ENCODE assay signal across 10 cellular contexts in the genomic region with DNA sequence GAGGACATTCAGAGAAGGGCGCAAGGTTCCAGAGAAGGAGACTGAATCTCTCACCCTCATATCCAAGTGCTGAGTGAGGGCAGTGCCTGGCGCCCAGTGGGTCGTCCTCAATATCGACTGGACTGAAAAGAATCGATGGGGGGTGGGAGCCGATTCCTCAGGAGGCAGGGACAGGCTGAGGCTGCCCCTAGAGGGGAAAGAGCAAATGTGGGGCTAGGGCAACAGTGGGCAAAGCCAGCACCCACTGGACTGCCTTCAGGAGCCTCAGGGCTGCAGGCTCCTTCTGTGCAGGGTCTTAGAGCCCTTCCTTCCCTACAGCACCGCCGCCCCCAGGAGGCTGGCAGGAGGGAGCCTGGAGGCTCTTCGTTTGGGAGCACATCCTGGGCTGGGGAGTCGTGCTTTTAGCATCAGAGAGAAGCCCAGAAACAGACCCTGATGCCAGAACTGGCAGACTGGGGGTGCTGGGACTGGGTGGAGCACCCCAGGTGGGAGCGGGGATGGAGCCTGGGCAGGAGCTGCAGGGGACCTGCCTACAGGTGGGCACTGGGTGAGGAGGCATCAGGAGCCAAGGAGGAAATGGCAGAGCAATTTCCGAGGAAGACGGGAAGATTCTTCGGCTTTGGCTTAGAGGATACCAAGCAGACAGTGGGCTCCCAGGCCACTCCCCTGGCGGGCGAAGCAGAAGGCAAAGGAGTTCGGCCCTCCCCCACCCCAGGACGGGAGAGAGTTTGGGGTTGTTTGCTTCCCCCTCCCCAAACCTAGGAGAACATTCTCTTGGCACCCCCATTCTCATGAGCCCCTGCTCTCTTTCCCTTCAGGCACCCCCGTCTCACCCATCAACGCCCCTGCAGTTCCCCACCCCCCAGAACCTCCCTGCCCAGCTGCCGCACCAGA. TPM values are rescaled to one million over a fixed set of nuclear protein-coding genes. Genes with fewer than 3 reads are reported as not detected.
DNase-seq lines count a peak whose midpoint lies in the region; ATAC-seq and TF ChIP-seq lines count a peak whose summit lies in the region.
"Had no signal": no experiment of that assay in that cellular context is flagged by ENCODE, and none has a peak within 500 bp of the region (broad histone marks: within the 10 kb centered on the region; RNA-seq: fewer than 3 reads in every experiment).

No MANE protein-coding gene starts in this region.

- no peak for ATAC-seq in Right ventricle myocardium inferior
- ATAC-seq in activated naive CD8-positive, alpha-beta T cell treated with anti-CD3 and anti-CD28 coated beads, Interleukin-2, amount 10 ng/mL, durations not matched to agents 7 days and 5 days (ENCODE audit: low read depth) = no peak
- ATAC-seq in GM21528 (IDR thresholded peaks at IDR 0.05; ENCODE audit: low FRiP score, unreplicated experiment) = no peak
- no peak for ATAC-seq in HG02678 (IDR thresholded peaks at IDR 0.05; ENCODE audit: unreplicated experiment)

- TF ChIP-seq POLR2A in tibial nerve (IDR thresholded peaks at IDR 0.05) = no peak

- intact Hi-C loops in Right ventricle myocardium inferior (cut with DNase I) = loop anchor here (2.0 kb wide), 2 partner anchors 53 to 133 kb away; no protein-coding TSS in a partner anchor

- TF ChIP-seq EP300 in tibial nerve (IDR thresholded peaks at IDR 0.05) = no peak

- TF ChIP-seq CTCF in right atrium auricular region (IDR thresholded peaks at IDR 0.05) = no peak
- TF ChIP-seq CTCF in tibial nerve (IDR thresholded peaks at IDR 0.05) = no peak

- H3K36me3 Mint-ChIP-seq in activated naive CD8-positive, alpha-beta T cell treated with anti-CD3 and anti-CD28 coated beads, Interleukin-2, amount 10 ng/mL, durations not matched to agents 7 days and 5 days = no peaks in the 10 kb centered on the region
- no peaks in the 10 kb centered on the region for H3K36me3 Mint-ChIP-seq in immature natural killer cell

- DNase-seq in right atrium auricular region (ENCODE audit: low spot score) = no peak
- no peak for DNase-seq in Right ventricle myocardium inferior (ENCODE audit: missing footprints)
- no peak for DNase-seq in activated naive CD8-positive, alpha-beta T cell treated with anti-CD3 and anti-CD28 coated beads, Interleukin-2, amount 10 ng/mL, durations not matched to agents 7 days and 5 days
- no peak for DNase-seq in immature natural killer cell
- DNase-seq in tibial nerve (ENCODE audit: low spot score in 2 of 2) = no peak
- no peak for DNase-seq in ureter (ENCODE audit: low spot score)

- peaks cover 5% of the 10 kb centered on the region for H3K4me1 Mint-ChIP-seq in activated naive CD8-positive, alpha-beta T cell treated with anti-CD3 and anti-CD28 coated beads, Interleukin-2, amount 10 ng/mL, durations not matched to agents 7 days and 5 days
- H3K4me1 Mint-ChIP-seq in immature natural killer cell = peaks cover 9 to 10% of the 10 kb centered on the region in 2 donors

- no peaks in the 10 kb centered on the region for H3K9me3 Mint-ChIP-seq in activated naive CD8-positive, alpha-beta T cell treated with anti-CD3 and anti-CD28 coated beads, Interleukin-2, amount 10 ng/mL, durations not matched to agents 7 days and 5 days
- H3K9me3 Mint-ChIP-seq in immature natural killer cell = no peaks in the 10 kb centered on the region

- H3K27ac ChIP-seq in right atrium auricular region (peak overlapping the region; percentile 60 to 70), tibial nerve (no peak overlapping the region)
- H3K27ac ChIP-seq: SJSA1 had no signal

- H3K27me3 ChIP-seq in right atrium auricular region (no peaks in the 10 kb centered on the region), tibial nerve (peaks cover 0 to 36% of the 10 kb centered on the region in 2 donors)

- H3K4me3 Mint-ChIP-seq in activated naive CD8-positive, alpha-beta T cell treated with anti-CD3 and anti-CD28 coated beads, Interleukin-2, amount 10 ng/mL, durations not matched to agents 7 days and 5 days = peak overlapping the region; percentile 47
- H3K4me3 Mint-ChIP-seq in immature natural killer cell = peak overlapping the region; percentile 71 to 77 (median 75)

- WGBS in tibial nerve, 2 donors = 29 to 32% methylated on average over 21 of the region's 21 CpGs

- H3K27me3 Mint-ChIP-seq in activated naive CD8-positive, alpha-beta T cell treated with anti-CD3 and anti-CD28 coated beads, Interleukin-2, amount 10 ng/mL, durations not matched to agents 7 days and 5 days = peaks cover 49% of the 10 kb centered on the region
- H3K27me3 Mint-ChIP-seq in immature natural killer cell (ENCODE audit: low read depth in 3 of 3) = peaks cover 20 to 21% (median 21%) of the 10 kb centered on the region in 3 donors

- H3K27ac Mint-ChIP-seq in activated naive CD8-positive, alpha-beta T cell treated with anti-CD3 and anti-CD28 coated beads, Interleukin-2, amount 10 ng/mL, durations not matched to agents 7 days and 5 days = no peak overlapping the region
- H3K27ac Mint-ChIP-seq in immature natural killer cell = peak overlapping the region in 2 of 6 donors; percentile 19 to 62

- H3K9me3 ChIP-seq in right atrium auricular region = no peaks in the 10 kb centered on the region
- H3K9me3 ChIP-seq in tibial nerve = no peaks in the 10 kb centered on the region
- H3K9me3 ChIP-seq: body of pancreas had no signal

- H3K4me1 ChIP-seq in right atrium auricular region = peaks cover 5 to 46% of the 10 kb centered on the region in 2 donors
- peaks cover 0 to 15% (median 9%) of the 10 kb centered on the region in 4 donors for H3K4me1 ChIP-seq in tibial nerve

- H3K4me3 ChIP-seq in right atrium auricular region (peak overlapping the region; percentile 60 to 63), tibial nerve (peak overlapping the region in 3 of 4 donors; percentile 31 to 62 (median 41))
- H3K4me3 ChIP-seq: body of pancreas had no signal

- POLR2A ChIA-PET in activated naive CD8-positive, alpha-beta T cell treated with anti-CD3 and anti-CD28 coated beads, Interleukin-2, amount 10 ng/mL, durations not matched to agents 7 days and 5 days (lab: Charles Lee) = no interaction called here

- H3K36me3 ChIP-seq in right atrium auricular region (no peaks in the 10 kb centered on the region), tibial nerve (no peaks in the 10 kb centered on the region)
- H3K36me3 ChIP-seq: SJSA1 had no signal

RNA-seq across cellular contexts. Expression of a gene that starts 1.2 kb away (rescaled TPM):
- total RNA-seq in right atrium auricular region (10 to 100 TPM; 19.2 to 23.6 TPM), Right ventricle myocardium inferior (28.2 TPM), tibial nerve (1 to 10 TPM; 1.2 to 2.5 (median 1.8) TPM), ureter (6.7 TPM)
- total RNA-seq in activated naive CD8-positive, alpha-beta T cell treated with anti-CD3 and anti-CD28 coated beads, Interleukin-2, amount 10 ng/mL, durations not matched to agents 7 days and 5 days = not detected
- polyA plus RNA-seq in immature natural killer cell = not detected
- total RNA-seq: SJSA1 had no signal

Comparison
In these comparisons a context has a peak if more than half of its experiments do, and no peak if none do; other contexts are left out.
1. H3K27ac ChIP-seq: peak in right atrium auricular region (2 of 2); none in tibial nerve (0 of 4).